In the genomic region with DNA sequence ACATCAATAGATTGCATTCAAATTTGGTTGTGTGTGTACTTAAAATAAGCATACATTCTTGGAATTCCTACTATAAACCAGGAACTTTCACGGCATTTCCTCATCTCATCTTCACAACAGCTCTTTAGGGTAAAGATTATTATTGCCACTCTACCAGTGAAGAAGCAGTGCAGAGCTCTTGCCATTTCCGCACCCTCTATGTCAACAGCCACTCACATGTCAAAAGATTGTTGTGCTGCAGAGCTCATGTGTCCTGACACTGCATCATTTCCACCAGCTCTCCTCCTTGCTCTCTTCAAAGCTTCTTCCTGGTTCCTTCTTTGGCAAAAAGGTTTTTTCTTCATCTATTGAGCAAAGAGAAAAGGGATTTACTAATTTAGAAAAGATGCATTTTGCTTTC, we compare ENCODE assay signal across 24 cellular contexts.
"Had no signal": no experiment of that assay in that cellular context is flagged by ENCODE, and none has a peak within 500 bp of the region (broad histone marks: within the 10 kb centered on the region; RNA-seq: fewer than 3 reads in every experiment).

No MANE protein-coding gene starts in this region.

- H3K4me3 Mint-ChIP-seq: activated CD8-positive, alpha-beta memory T cell treated with anti-CD3 and anti-CD28 coated beads, Interleukin-2, amount 10 ng/mL, durations not matched to agents 7 days and 5 days; activated naive CD4-positive, alpha-beta T cell treated with anti-CD3 and anti-CD28 coated beads, Interleukin-2, amount 50 U/mL, for 24 hours; activated T-cell treated with anti-CD3 and anti-CD28 coated beads, Interleukin-2, amount 50 U/mL, for 24 hours; activated T-helper 1 cell treated with anti-CD3 and anti-CD28 coated beads, Interleukin-12 subunit alpha, Interleukin-12 subunit beta, Interleukin-2, Interleukin-4 antibody, amounts not matched to agents 30 ng/mL and 10 ng/mL and 1 ng/mL, durations not matched to agents 14 hours and 24 hours and 36 hours; central memory CD8-positive, alpha-beta T cell; T-helper 1 cell treated with Interleukin-12 subunit alpha and Interleukin-12 subunit beta and Interleukin-4 antibody, amounts not matched to agents 30 μg/mL and 1 μg/mL, for 36 hours had no signal

- H3K9me3 Mint-ChIP-seq: activated naive CD4-positive, alpha-beta T cell treated with anti-CD3 and anti-CD28 coated beads, Interleukin-2, amount 50 U/mL, for 24 hours; activated T-cell treated with anti-CD3 and anti-CD28 coated beads, Interleukin-2, amount 50 U/mL, for 24 hours; activated T-helper 1 cell treated with anti-CD3 and anti-CD28 coated beads, Interleukin-12 subunit alpha, Interleukin-12 subunit beta, Interleukin-2, Interleukin-4 antibody, amounts not matched to agents 30 ng/mL and 10 ng/mL and 1 ng/mL, durations not matched to agents 14 hours and 24 hours and 36 hours; T-helper 1 cell treated with Interleukin-12 subunit alpha and Interleukin-12 subunit beta and Interleukin-4 antibody, amounts not matched to agents 30 μg/mL and 1 μg/mL, for 36 hours had no signal

- DNase-seq: activated CD4-positive, alpha-beta T cell treated with anti-CD3 and anti-CD28 coated beads for 48 hours; activated CD4-positive, alpha-beta T cell treated with anti-CD3 and anti-CD28 coated beads, Interleukin-2, amount 50 U/mL, for 48 hours; activated CD8-positive, alpha-beta memory T cell treated with anti-CD3 and anti-CD28 coated beads, Interleukin-2, amount 10 ng/mL, durations not matched to agents 7 days and 5 days; activated effector memory CD4-positive, alpha-beta T cell treated with Interleukin-2 at 50 U/mL for 16 hours; activated naive CD4-positive, alpha-beta T cell; activated T-cell treated with anti-CD3 and anti-CD28 coated beads, Interleukin-2, amount 50 U/mL, for 24 hours; aorta; Karpas-422; MM.1S; NCI-H1105; NCI-H1436; NCI-H1694 treated with DMSO at 0.1 percent for 48 hours; NCI-H2029 treated with DMSO at 0.1 percent for 48 hours; NCI-H446; NCI-H526 treated with DMSO at 0.1 percent for 48 hours; Peyer's patch; Right ventricle myocardium superior had no signal

- H3K4me1 Mint-ChIP-seq: activated CD8-positive, alpha-beta memory T cell treated with anti-CD3 and anti-CD28 coated beads, Interleukin-2, amount 10 ng/mL, durations not matched to agents 7 days and 5 days; activated naive CD4-positive, alpha-beta T cell treated with anti-CD3 and anti-CD28 coated beads, Interleukin-2, amount 50 U/mL, for 24 hours; central memory CD8-positive, alpha-beta T cell had no signal

- H3K27me3 Mint-ChIP-seq: activated CD8-positive, alpha-beta memory T cell treated with anti-CD3 and anti-CD28 coated beads, Interleukin-2, amount 10 ng/mL, durations not matched to agents 7 days and 5 days; central memory CD8-positive, alpha-beta T cell had no signal

- H3K27ac Mint-ChIP-seq: activated CD8-positive, alpha-beta memory T cell treated with anti-CD3 and anti-CD28 coated beads, Interleukin-2, amount 10 ng/mL, durations not matched to agents 7 days and 5 days; activated naive CD4-positive, alpha-beta T cell treated with anti-CD3 and anti-CD28 coated beads, Interleukin-2, amount 50 U/mL, for 24 hours; activated T-cell treated with anti-CD3 and anti-CD28 coated beads, Interleukin-2, amount 50 U/mL, for 24 hours; activated T-helper 1 cell treated with anti-CD3 and anti-CD28 coated beads, Interleukin-12 subunit alpha, Interleukin-12 subunit beta, Interleukin-2, Interleukin-4 antibody, amounts not matched to agents 30 ng/mL and 10 ng/mL and 1 ng/mL, durations not matched to agents 14 hours and 24 hours and 36 hours; T-helper 1 cell treated with Interleukin-12 subunit alpha and Interleukin-12 subunit beta and Interleukin-4 antibody, amounts not matched to agents 30 μg/mL and 1 μg/mL, for 36 hours had no signal

- H3K36me3 Mint-ChIP-seq: activated CD8-positive, alpha-beta memory T cell treated with anti-CD3 and anti-CD28 coated beads, Interleukin-2, amount 10 ng/mL, durations not matched to agents 7 days and 5 days; activated naive CD4-positive, alpha-beta T cell treated with anti-CD3 and anti-CD28 coated beads, Interleukin-2, amount 50 U/mL, for 24 hours had no signal

- H3K4me1 ChIP-seq: breast epithelium, Peyer's patch had no signal

- ATAC-seq: activated CD4-positive, CD25-positive, alpha-beta regulatory T cell treated with anti-CD3 and anti-CD28 coated beads, Interleukin-2, amount 50 U/mL, for 24 hours; activated CD8-positive, alpha-beta memory T cell treated with anti-CD3 and anti-CD28 coated beads, Interleukin-2, amount 10 ng/mL, durations not matched to agents 7 days and 5 days had no signal

- H3K27ac ChIP-seq: breast epithelium, Peyer's patch, RWPE1 had no signal

- H3K36me3 ChIP-seq: breast epithelium, Peyer's patch had no signal

- H3K27me3 ChIP-seq: breast epithelium, Peyer's patch had no signal

- H3K9me3 ChIP-seq: breast epithelium, Peyer's patch had no signal

- H3K4me3 ChIP-seq: breast epithelium, Peyer's patch had no signal
